14 cellular contexts compared by ENCODE assay signal in the genomic region with DNA sequence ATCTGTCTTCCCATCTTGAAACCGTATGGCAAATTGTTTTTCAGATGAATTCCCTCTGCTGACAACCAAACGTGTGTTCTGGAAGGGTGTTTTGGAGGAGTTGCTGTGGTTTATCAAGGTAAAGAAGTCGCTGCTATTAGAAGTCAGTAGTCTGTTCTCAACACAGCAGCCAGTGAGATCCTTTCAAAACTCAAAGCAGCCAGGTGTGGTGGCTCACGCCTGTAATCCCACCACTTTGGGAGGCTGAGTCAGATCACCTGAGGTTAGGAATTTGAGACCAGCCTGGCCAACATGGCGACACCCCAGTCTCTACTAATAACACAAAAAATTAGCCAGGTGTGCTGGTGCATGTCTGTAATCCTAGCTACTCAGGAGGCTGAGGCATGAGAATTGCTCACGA. TPM values are rescaled to one million over a fixed set of nuclear protein-coding genes. Genes with fewer than 3 reads are reported as not detected.
A peak's percentile ranks its signal among the peaks of the same experiment; 100 is the strongest.
DNase-seq lines count a peak whose midpoint lies in the region; ATAC-seq and TF ChIP-seq lines count a peak whose summit lies in the region.
"Had no signal": no experiment of that assay in that cellular context is flagged by ENCODE, and none has a peak within 500 bp of the region (broad histone marks: within the 10 kb centered on the region; RNA-seq: fewer than 3 reads in every experiment).

No MANE protein-coding gene starts in this region.

- no peaks in the 10 kb centered on the region for H3K36me3 Mint-ChIP-seq in T-cell
- peaks cover 9% of the 10 kb centered on the region for H3K36me3 Mint-ChIP-seq in glutamatergic neuron (ENCODE audit: unreplicated experiment)

- H3K36me3 ChIP-seq in ACC112 (ENCODE audit: insufficient read depth, low read length) (peaks cover 30% of the 10 kb centered on the region), DOHH2 (ENCODE audit: control insufficient read depth, low read length) (peaks cover 47% of the 10 kb centered on the region)
- H3K36me3 ChIP-seq: cardiac muscle cell, lower lobe of right lung had no signal

- no peak overlapping the region for H3K27ac ChIP-seq in ACC112 (ENCODE audit: low read depth, low read length)
- no peak overlapping the region for H3K27ac ChIP-seq in DOHH2 (ENCODE audit: low read depth, low read length)
- H3K27ac ChIP-seq: cardiac muscle cell, hepatocyte, lower lobe of right lung had no signal

- no peaks in the 10 kb centered on the region for H3K9me2 ChIP-seq in DOHH2 (replicated peaks; ENCODE audit: control insufficient read depth, low read length)

- peaks cover 18% of the 10 kb centered on the region; the same call in 1 of the 2 replicates for H3K9me3 ChIP-seq in DOHH2 (ENCODE audit: control insufficient read depth, insufficient read depth, low read length)
- H3K9me3 ChIP-seq: lower lobe of right lung had no signal

- DNase-seq in T-cell (no peak), glutamatergic neuron (no peak), NCI-H524 treated with DMSO at 0.1 percent for 48 hours (lab: John Stamatoyannopoulos, UW) (no peak)
- DNase-seq: lower lobe of right lung; stimulated activated CD4-positive, alpha-beta T cell treated with anti-CD3 and anti-CD28 coated beads, Interleukin-1b, Interleukin-23, amount 100 ng/mL, for 48 hours; stimulated activated naive CD4-positive, alpha-beta T cell; T-helper 9 cell had no signal

- H3K4me3 ChIP-seq in ACC112 (ENCODE audit: low read depth, low read length) (peak overlapping the region; percentile 92; the same call in 1 of the 2 replicates), DOHH2 (ENCODE audit: low read length) (peak overlapping the region; percentile 79)
- H3K4me3 ChIP-seq: hepatocyte, lower lobe of right lung had no signal

- no peaks in the 10 kb centered on the region for H3K27me3 ChIP-seq in ACC112 (ENCODE audit: insufficient read depth, low read length)
- no peaks in the 10 kb centered on the region for H3K27me3 ChIP-seq in DOHH2 (ENCODE audit: control insufficient read depth, low read length)
- H3K27me3 ChIP-seq: cardiac muscle cell, hepatocyte had no signal

- POLR2A ChIA-PET in T-cell (lab: Charles Lee), result no interaction called here

- H3K4me1 Mint-ChIP-seq in T-cell (peaks cover 0 to 18% (median 15%) of the 10 kb centered on the region in 3 donors), glutamatergic neuron (ENCODE audit: low read depth, unreplicated experiment) (no peaks in the 10 kb centered on the region)

- H3K27ac Mint-ChIP-seq in T-cell, result no peak overlapping the region
- H3K27ac Mint-ChIP-seq in glutamatergic neuron (ENCODE audit: unreplicated experiment), result no peak overlapping the region

- H3K79me2 ChIP-seq in ACC112 (ENCODE audit: control insufficient read depth, insufficient read depth, low read length, unreplicated experiment), result peaks cover 52% of the 10 kb centered on the region
- H3K79me2 ChIP-seq in DOHH2 (ENCODE audit: control insufficient read depth, low read length), result peaks cover 74% of the 10 kb centered on the region

- CTCF ChIA-PET in T-cell (lab: Charles Lee), result no interaction called here

- peak overlapping the region; percentile 88 for H3K4me2 ChIP-seq in DOHH2 (ENCODE audit: low read length)

- no peaks in the 10 kb centered on the region for H4K20me1 ChIP-seq in DOHH2 (ENCODE audit: control insufficient read depth, insufficient read depth, low read depth, low read length)

- H3K27me3 Mint-ChIP-seq in T-cell, result peaks cover 23 to 34% of the 10 kb centered on the region in 2 donors
- no peaks in the 10 kb centered on the region for H3K27me3 Mint-ChIP-seq in glutamatergic neuron (ENCODE audit: unreplicated experiment)

- H3F3A ChIP-seq in DOHH2 (ENCODE audit: control insufficient read depth, insufficient read depth), result no peaks in the 10 kb centered on the region

- ATAC-seq in T-cell (replicated peaks in 1 of 4) (no peak), GM19397 (IDR thresholded peaks at IDR 0.05; ENCODE audit: unreplicated experiment) (no peak), GM18909 (IDR thresholded peaks at IDR 0.05; ENCODE audit: poor library complexity, unreplicated experiment) (no peak), HG03135 (IDR thresholded peaks at IDR 0.05; ENCODE audit: unreplicated experiment) (no peak)
- ATAC-seq: lower lobe of right lung had no signal

- H3K4me1 ChIP-seq in ACC112 (ENCODE audit: control insufficient read depth, insufficient read depth, low read length, unreplicated experiment), result peaks cover 6% of the 10 kb centered on the region
- peaks cover 28% of the 10 kb centered on the region for H3K4me1 ChIP-seq in DOHH2 (ENCODE audit: control insufficient read depth, low read length)

- no peak for TF ChIP-seq CTCF in DOHH2 (IDR thresholded peaks at IDR 0.05; ENCODE audit: low read depth, low read length, poor library complexity, severe bottlenecking)
- no peak for TF ChIP-seq CTCF in glutamatergic neuron (IDR thresholded peaks at IDR 0.05; ENCODE audit: partially characterized antibody, unreplicated experiment)

- H3K4me3 Mint-ChIP-seq in T-cell (peak overlapping the region; percentile 75 to 85 (median 79)), glutamatergic neuron (ENCODE audit: unreplicated experiment) (peak overlapping the region; percentile 86)

- no peak overlapping the region for H2AFZ ChIP-seq in ACC112 (ENCODE audit: low read length, unreplicated experiment)
- H2AFZ ChIP-seq: hepatocyte had no signal

- H3K9me3 Mint-ChIP-seq in T-cell (peaks cover 0 to 6% (median 0%) of the 10 kb centered on the region in 3 donors), glutamatergic neuron (ENCODE audit: unreplicated experiment) (no peaks in the 10 kb centered on the region)

RNA-seq across cellular contexts. Expression of a gene that starts 2.1 kb away (rescaled TPM):
- total RNA-seq in T-cell (1 to 10 TPM; 1.8 to 9.7 (median 3.3) TPM), glutamatergic neuron (ENCODE audit: unreplicated experiment) (15.5 TPM)

RNA-seq across cellular contexts. Expression of a gene that starts 52.8 kb away (rescaled TPM):
- 10 to 100 TPM; 70.8 to 97.6 (median 75.8) TPM for total RNA-seq in T-cell
- total RNA-seq in glutamatergic neuron (ENCODE audit: unreplicated experiment), result 9.7 TPM
